In the genomic region with DNA sequence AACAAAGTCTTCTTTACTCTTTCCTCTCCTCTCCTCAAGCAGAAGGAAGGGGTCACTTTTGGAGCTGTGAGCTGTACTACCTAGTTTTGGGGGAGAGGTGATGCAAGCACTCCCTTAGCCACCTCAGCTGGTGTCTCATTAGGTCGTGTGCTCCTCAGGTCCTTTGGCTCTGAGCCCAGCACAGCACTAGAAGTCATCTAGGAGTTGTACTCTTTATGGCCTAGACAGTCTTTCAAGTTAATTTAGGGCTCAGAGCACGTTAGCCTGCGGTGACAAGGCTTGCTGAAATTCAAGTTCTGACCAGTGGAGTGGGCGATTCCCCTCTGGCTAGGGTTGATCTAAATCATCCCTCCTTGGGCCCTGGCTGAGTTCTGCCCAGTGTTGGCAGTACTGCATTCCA, we compare ENCODE assay signal across 1 cellular context.
TF ChIP-seq lines count a peak whose summit lies in the region.

No MANE protein-coding gene starts in this region.

TF ChIP-seq in HEK293, 187 proteins besides CTCF, POLR2A, EP300 and RAD21 (continued from another document and continues in another):
- TF ChIP-seq, protein P1, sequence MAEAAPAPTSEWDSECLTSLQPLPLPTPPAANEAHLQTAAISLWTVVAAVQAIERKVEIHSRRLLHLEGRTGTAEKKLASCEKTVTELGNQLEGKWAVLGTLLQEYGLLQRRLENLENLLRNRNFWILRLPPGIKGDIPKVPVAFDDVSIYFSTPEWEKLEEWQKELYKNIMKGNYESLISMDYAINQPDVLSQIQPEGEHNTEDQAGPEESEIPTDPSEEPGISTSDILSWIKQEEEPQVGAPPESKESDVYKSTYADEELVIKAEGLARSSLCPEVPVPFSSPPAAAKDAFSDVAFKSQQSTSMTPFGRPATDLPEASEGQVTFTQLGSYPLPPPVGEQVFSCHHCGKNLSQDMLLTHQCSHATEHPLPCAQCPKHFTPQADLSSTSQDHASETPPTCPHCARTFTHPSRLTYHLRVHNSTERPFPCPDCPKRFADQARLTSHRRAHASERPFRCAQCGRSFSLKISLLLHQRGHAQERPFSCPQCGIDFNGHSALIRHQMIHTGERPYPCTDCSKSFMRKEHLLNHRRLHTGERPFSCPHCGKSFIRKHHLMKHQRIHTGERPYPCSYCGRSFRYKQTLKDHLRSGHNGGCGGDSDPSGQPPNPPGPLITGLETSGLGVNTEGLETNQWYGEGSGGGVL (tag by site-specific recombination; IDR thresholded peaks at IDR 0.05) = peak; percentile 39; the same call in 1 of the 2 replicates
- TF ChIP-seq, protein P2, sequence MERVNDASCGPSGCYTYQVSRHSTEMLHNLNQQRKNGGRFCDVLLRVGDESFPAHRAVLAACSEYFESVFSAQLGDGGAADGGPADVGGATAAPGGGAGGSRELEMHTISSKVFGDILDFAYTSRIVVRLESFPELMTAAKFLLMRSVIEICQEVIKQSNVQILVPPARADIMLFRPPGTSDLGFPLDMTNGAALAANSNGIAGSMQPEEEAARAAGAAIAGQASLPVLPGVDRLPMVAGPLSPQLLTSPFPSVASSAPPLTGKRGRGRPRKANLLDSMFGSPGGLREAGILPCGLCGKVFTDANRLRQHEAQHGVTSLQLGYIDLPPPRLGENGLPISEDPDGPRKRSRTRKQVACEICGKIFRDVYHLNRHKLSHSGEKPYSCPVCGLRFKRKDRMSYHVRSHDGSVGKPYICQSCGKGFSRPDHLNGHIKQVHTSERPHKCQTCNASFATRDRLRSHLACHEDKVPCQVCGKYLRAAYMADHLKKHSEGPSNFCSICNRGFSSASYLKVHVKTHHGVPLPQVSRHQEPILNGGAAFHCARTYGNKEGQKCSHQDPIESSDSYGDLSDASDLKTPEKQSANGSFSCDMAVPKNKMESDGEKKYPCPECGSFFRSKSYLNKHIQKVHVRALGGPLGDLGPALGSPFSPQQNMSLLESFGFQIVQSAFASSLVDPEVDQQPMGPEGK (tag by site-specific recombination; IDR thresholded peaks at IDR 0.05) = peak; percentile 58; the same call in 1 of the 2 replicates
- TF ChIP-seq SCRT1 (tag by site-specific recombination; IDR thresholded peaks at IDR 0.05; ENCODE audit: borderline replicate concordance) = peak; percentile 90
- TF ChIP-seq, protein P3, sequence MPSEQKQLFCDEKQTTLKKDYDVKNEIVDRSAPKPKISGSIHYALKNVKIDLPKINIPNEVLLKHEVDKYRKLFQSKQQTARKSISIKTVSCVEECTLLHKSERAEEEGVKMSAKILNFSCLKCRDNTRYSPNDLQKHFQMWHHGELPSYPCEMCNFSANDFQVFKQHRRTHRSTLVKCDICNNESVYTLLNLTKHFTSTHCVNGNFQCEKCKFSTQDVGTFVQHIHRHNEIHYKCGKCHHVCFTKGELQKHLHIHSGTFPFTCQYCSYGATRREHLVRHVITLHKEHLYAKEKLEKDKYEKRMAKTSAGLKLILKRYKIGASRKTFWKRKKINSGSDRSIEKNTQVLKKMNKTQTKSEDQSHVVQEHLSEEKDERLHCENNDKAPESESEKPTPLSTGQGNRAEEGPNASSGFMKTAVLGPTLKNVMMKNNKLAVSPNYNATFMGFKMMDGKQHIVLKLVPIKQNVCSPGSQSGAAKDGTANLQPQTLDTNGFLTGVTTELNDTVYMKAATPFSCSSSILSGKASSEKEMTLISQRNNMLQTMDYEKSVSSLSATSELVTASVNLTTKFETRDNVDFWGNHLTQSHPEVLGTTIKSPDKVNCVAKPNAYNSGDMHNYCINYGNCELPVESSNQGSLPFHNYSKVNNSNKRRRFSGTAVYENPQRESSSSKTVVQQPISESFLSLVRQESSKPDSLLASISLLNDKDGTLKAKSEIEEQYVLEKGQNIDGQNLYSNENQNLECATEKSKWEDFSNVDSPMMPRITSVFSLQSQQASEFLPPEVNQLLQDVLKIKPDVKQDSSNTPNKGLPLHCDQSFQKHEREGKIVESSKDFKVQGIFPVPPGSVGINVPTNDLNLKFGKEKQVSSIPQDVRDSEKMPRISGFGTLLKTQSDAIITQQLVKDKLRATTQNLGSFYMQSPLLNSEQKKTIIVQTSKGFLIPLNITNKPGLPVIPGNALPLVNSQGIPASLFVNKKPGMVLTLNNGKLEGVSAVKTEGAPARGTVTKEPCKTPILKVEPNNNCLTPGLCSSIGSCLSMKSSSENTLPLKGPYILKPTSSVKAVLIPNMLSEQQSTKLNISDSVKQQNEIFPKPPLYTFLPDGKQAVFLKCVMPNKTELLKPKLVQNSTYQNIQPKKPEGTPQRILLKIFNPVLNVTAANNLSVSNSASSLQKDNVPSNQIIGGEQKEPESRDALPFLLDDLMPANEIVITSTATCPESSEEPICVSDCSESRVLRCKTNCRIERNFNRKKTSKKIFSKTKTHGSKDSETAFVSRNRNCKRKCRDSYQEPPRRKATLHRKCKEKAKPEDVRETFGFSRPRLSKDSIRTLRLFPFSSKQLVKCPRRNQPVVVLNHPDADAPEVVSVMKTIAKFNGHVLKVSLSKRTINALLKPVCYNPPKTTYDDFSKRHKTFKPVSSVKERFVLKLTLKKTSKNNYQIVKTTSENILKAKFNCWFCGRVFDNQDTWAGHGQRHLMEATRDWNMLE (tag by site-specific recombination; conservative IDR thresholded peaks at IDR 0.05; ENCODE audit: low read depth) = peak; percentile 59; the same call in 1 of the 2 replicates
- no peak for TF ChIP-seq ZNF521 (tag by site-specific recombination; IDR thresholded peaks at IDR 0.05)
- TF ChIP-seq, protein P4, sequence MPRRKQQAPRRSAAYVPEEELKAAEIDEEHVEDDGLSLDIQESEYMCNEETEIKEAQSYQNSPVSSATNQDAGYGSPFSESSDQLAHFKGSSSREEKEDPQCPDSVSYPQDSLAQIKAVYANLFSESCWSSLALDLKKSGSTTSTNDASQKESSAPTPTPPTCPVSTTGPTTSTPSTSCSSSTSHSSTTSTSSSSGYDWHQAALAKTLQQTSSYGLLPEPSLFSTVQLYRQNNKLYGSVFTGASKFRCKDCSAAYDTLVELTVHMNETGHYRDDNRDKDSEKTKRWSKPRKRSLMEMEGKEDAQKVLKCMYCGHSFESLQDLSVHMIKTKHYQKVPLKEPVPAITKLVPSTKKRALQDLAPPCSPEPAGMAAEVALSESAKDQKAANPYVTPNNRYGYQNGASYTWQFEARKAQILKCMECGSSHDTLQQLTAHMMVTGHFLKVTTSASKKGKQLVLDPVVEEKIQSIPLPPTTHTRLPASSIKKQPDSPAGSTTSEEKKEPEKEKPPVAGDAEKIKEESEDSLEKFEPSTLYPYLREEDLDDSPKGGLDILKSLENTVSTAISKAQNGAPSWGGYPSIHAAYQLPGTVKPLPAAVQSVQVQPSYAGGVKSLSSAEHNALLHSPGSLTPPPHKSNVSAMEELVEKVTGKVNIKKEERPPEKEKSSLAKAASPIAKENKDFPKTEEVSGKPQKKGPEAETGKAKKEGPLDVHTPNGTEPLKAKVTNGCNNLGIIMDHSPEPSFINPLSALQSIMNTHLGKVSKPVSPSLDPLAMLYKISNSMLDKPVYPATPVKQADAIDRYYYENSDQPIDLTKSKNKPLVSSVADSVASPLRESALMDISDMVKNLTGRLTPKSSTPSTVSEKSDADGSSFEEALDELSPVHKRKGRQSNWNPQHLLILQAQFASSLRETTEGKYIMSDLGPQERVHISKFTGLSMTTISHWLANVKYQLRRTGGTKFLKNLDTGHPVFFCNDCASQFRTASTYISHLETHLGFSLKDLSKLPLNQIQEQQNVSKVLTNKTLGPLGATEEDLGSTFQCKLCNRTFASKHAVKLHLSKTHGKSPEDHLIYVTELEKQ (tag by site-specific recombination; IDR thresholded peaks at IDR 0.05; ENCODE audit: borderline replicate concordance) = no peak
- TF ChIP-seq, protein P5, sequence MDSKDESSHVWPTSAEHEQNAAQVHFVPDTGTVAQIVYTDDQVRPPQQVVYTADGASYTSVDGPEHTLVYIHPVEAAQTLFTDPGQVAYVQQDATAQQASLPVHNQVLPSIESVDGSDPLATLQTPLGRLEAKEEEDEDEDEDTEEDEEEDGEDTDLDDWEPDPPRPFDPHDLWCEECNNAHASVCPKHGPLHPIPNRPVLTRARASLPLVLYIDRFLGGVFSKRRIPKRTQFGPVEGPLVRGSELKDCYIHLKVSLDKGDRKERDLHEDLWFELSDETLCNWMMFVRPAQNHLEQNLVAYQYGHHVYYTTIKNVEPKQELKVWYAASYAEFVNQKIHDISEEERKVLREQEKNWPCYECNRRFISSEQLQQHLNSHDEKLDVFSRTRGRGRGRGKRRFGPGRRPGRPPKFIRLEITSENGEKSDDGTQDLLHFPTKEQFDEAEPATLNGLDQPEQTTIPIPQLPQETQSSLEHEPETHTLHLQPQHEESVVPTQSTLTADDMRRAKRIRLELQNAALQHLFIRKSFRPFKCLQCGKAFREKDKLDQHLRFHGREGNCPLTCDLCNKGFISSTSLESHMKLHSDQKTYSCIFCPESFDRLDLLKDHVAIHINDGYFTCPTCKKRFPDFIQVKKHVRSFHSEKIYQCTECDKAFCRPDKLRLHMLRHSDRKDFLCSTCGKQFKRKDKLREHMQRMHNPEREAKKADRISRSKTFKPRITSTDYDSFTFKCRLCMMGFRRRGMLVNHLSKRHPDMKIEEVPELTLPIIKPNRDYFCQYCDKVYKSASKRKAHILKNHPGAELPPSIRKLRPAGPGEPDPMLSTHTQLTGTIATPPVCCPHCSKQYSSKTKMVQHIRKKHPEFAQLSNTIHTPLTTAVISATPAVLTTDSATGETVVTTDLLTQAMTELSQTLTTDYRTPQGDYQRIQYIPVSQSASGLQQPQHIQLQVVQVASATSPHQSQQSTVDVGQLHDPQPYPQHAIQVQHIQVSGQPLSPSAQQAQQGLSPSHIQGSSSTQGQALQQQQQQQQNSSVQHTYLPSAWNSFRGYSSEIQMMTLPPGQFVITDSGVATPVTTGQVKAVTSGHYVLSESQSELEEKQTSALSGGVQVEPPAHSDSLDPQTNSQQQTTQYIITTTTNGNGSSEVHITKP (tag by site-specific recombination; IDR thresholded peaks at IDR 0.05) = peak; percentile 40
- 0 out of 2 replicates have a peak, but pooled peaks have one; percentile 35 for TF ChIP-seq ZNF558 (tag by site-specific recombination; IDR thresholded peaks at IDR 0.05)
- TF ChIP-seq ZNF785 (tag by site-specific recombination; IDR thresholded peaks at IDR 0.05) = no peak
- peak; percentile 99 for TF ChIP-seq ZNF335 (tag by site-specific recombination; conservative IDR thresholded peaks at IDR 0.05)
- TF ChIP-seq, protein P6, sequence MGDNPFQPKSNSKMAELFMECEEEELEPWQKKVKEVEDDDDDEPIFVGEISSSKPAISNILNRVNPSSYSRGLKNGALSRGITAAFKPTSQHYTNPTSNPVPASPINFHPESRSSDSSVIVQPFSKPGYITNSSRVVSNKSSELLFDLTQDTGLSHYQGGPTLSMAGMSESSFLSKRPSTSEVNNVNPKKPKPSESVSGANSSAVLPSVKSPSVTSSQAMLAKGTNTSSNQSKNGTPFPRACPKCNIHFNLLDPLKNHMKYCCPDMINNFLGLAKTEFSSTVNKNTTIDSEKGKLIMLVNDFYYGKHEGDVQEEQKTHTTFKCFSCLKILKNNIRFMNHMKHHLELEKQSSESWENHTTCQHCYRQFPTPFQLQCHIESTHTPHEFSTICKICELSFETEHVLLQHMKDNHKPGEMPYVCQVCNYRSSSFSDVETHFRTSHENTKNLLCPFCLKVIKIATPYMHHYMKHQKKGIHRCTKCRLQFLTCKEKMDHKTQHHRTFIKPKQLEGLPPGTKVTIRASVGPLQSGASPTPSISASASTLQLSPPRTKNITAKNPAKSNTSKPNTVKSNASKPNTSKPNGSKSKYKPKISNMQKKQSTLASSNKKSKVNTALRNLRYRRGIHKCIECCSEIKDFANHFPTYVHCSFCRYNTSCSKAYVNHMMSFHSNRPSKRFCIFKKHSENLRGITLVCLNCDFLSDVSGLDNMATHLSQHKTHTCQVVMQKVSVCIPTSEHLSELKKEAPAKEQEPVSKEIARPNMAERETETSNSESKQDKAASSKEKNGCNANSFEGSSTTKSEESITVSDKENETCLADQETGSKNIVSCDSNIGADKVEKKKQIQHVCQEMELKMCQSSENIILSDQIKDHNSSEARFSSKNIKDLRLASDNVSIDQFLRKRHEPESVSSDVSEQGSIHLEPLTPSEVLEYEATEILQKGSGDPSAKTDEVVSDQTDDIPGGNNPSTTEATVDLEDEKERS (tag by site-specific recombination; IDR thresholded peaks at IDR 0.05) = no peak
- peak; percentile 65; the same call in 1 of the 2 replicates for TF ChIP-seq TRIM28 (IDR thresholded peaks at IDR 0.05; ENCODE audit: borderline replicate concordance, low read length)
- TF ChIP-seq WT1 (tag by site-specific recombination; IDR thresholded peaks at IDR 0.05) = 0 out of 2 replicates have a peak, but pooled peaks have one; percentile 65
- TF ChIP-seq, protein P7, sequence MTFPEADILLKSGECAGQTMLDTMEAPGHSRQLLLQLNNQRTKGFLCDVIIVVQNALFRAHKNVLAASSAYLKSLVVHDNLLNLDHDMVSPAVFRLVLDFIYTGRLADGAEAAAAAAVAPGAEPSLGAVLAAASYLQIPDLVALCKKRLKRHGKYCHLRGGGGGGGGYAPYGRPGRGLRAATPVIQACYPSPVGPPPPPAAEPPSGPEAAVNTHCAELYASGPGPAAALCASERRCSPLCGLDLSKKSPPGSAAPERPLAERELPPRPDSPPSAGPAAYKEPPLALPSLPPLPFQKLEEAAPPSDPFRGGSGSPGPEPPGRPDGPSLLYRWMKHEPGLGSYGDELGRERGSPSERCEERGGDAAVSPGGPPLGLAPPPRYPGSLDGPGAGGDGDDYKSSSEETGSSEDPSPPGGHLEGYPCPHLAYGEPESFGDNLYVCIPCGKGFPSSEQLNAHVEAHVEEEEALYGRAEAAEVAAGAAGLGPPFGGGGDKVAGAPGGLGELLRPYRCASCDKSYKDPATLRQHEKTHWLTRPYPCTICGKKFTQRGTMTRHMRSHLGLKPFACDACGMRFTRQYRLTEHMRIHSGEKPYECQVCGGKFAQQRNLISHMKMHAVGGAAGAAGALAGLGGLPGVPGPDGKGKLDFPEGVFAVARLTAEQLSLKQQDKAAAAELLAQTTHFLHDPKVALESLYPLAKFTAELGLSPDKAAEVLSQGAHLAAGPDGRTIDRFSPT (tag by site-specific recombination; IDR thresholded peaks at IDR 0.05) = peak; percentile 57; the same call in 1 of the 2 replicates
- TF ChIP-seq ZNF610 (tag by site-specific recombination; IDR thresholded peaks at IDR 0.05; ENCODE audit: borderline replicate concordance) = peak; percentile 33; the same call in 1 of the 2 replicates
- peak; percentile 38; the same call in 1 of the 2 replicates for TF ChIP-seq GLIS1 (tag by site-specific recombination; IDR thresholded peaks at IDR 0.05)
- no peak for TF ChIP-seq PRDM1 (tag by site-specific recombination; IDR thresholded peaks at IDR 0.05)
- peak; percentile 63; the same call in 1 of the 2 replicates for TF ChIP-seq ZNF184 (tag by site-specific recombination; IDR thresholded peaks at IDR 0.05)
- TF ChIP-seq SP7 (tag by site-specific recombination; IDR thresholded peaks at IDR 0.05) = peak; percentile 80
- TF ChIP-seq ZFP69B (tag by site-specific recombination; IDR thresholded peaks at IDR 0.05) = 0 out of 2 replicates have a peak, but pooled peaks have one; percentile 59
- TF ChIP-seq FEZF1 (tag by site-specific recombination; IDR thresholded peaks at IDR 0.05) = peak; percentile 74
- no peak for TF ChIP-seq ZNF514 (tag by site-specific recombination; IDR thresholded peaks at IDR 0.05)
- TF ChIP-seq ZNF561 (tag by site-specific recombination; IDR thresholded peaks at IDR 0.05; ENCODE audit: borderline replicate concordance) = 0 out of 2 replicates have a peak, but pooled peaks have one; percentile 47
- TF ChIP-seq, protein P8, sequence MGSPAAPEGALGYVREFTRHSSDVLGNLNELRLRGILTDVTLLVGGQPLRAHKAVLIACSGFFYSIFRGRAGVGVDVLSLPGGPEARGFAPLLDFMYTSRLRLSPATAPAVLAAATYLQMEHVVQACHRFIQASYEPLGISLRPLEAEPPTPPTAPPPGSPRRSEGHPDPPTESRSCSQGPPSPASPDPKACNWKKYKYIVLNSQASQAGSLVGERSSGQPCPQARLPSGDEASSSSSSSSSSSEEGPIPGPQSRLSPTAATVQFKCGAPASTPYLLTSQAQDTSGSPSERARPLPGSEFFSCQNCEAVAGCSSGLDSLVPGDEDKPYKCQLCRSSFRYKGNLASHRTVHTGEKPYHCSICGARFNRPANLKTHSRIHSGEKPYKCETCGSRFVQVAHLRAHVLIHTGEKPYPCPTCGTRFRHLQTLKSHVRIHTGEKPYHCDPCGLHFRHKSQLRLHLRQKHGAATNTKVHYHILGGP (tag by site-specific recombination; IDR thresholded peaks at IDR 0.05) = peak; percentile 90
- TF ChIP-seq ZSCAN16 (tag by site-specific recombination; IDR thresholded peaks at IDR 0.05) = peak; percentile 70; the same call in 1 of the 2 replicates
